In genomic region chr21:46139686-46140085, GRCh38 we compare ENCODE assay signal across 32 cellular contexts. TPM values are rescaled to one million over a fixed set of nuclear protein-coding genes. Genes with fewer than 3 reads are reported as not detected.
"Had no signal": no experiment of that assay in that cellular context is flagged by ENCODE, and none has a peak within 500 bp of the region (broad histone marks: within the 10 kb centered on the region; RNA-seq: fewer than 3 reads in every experiment).

No MANE protein-coding gene starts in this region.

- H3K27ac ChIP-seq: brain microvascular endothelial cell, epithelial cell of prostate, esophagus squamous epithelium, WERI-Rb-1 had no signal

- DNase-seq: activated B cell treated with CpG ODN at 0.5 μM for 24 hours; activated CD4-positive, alpha-beta T cell treated with anti-CD3 and anti-CD28 coated beads for 48 hours; activated CD4-positive, alpha-beta T cell treated with anti-CD3 and anti-CD28 coated beads, Interleukin-2, amount 50 U/mL, for 1 hour; activated CD4-positive, alpha-beta T cell treated with anti-CD3 and anti-CD28 coated beads, Interleukin-2, amount 50 U/mL, for 48 hours; activated CD8-positive, alpha-beta memory T cell treated with anti-CD3 and anti-CD28 coated beads for 24 hours; activated CD8-positive, alpha-beta T cell treated with anti-CD3 and anti-CD28 coated beads for 36 hours; activated effector memory CD4-positive, alpha-beta T cell treated with Interleukin-2 at 50 U/mL for 16 hours; activated gamma-delta T cell treated with Interleukin-2 at 50 U/mL for 16 hours; activated naive CD4-positive, alpha-beta T cell treated with anti-CD3 and anti-CD28 coated beads, Interleukin-2, amount 50 U/mL, for 16 hours; activated naive CD4-positive, alpha-beta T cell treated with Interleukin-2 at 50 U/mL for 16 hours; activated T-cell treated with anti-CD3 and anti-CD28 coated beads, Interleukin-2, amount 50 U/mL, for 4 hours; amniotic stem cell; anterior cingulate cortex; brain microvascular endothelial cell; caudate nucleus; cortex of kidney; dermis blood vessel endothelial cell; effector CD4-positive, alpha-beta T cell; effector memory CD8-positive, alpha-beta T cell; esophagus squamous epithelium; foreskin melanocyte; T-helper 1 cell; T-helper 17 cell; T1000; WERI-Rb-1 had no signal

- H3K9me3 Mint-ChIP-seq: activated B cell treated with CpG ODN at 0.5 μM for 24 hours; activated CD8-positive, alpha-beta T cell treated with anti-CD3 and anti-CD28 coated beads for 36 hours; activated T-cell treated with anti-CD3 and anti-CD28 coated beads, Interleukin-2, amount 50 U/mL, for 4 hours; activated T-helper 17 cell treated with anti-CD3 and anti-CD28 coated beads, Interleukin-2, amount 50 U/mL, for 72 hours; effector memory CD8-positive, alpha-beta T cell; T-helper 2 cell treated with Interferon-gamma antibody and Interleukin-4, amounts not matched to agents 5 μg/mL and 100 μg/mL, for 36 hours had no signal

- H3K27ac Mint-ChIP-seq: activated B cell treated with CpG ODN at 0.5 μM for 24 hours; activated CD8-positive, alpha-beta T cell treated with anti-CD3 and anti-CD28 coated beads for 36 hours; activated naive CD8-positive, alpha-beta T cell; activated T-helper 17 cell treated with anti-CD3 and anti-CD28 coated beads, Interleukin-2, amount 50 U/mL, for 72 hours; T-helper 17 cell; T-helper 2 cell treated with Interferon-gamma antibody and Interleukin-4, amounts not matched to agents 5 μg/mL and 100 μg/mL, for 36 hours had no signal

- H3K4me1 Mint-ChIP-seq: activated T-helper 17 cell treated with anti-CD3 and anti-CD28 coated beads, Interleukin-2, amount 50 U/mL, for 72 hours had no signal

- H3K36me3 Mint-ChIP-seq: activated naive CD8-positive, alpha-beta T cell had no signal

- H3K4me3 Mint-ChIP-seq: activated B cell treated with CpG ODN at 0.5 μM for 24 hours; activated CD8-positive, alpha-beta T cell treated with anti-CD3 and anti-CD28 coated beads for 36 hours; activated naive CD8-positive, alpha-beta T cell; activated T-cell treated with anti-CD3 and anti-CD28 coated beads, Interleukin-2, amount 50 U/mL, for 4 hours; activated T-helper 17 cell treated with anti-CD3 and anti-CD28 coated beads, Interleukin-2, amount 50 U/mL, for 72 hours; effector memory CD8-positive, alpha-beta T cell; T-helper 17 cell; T-helper 2 cell treated with Interferon-gamma antibody and Interleukin-4, amounts not matched to agents 5 μg/mL and 100 μg/mL, for 36 hours had no signal

- H3K27me3 Mint-ChIP-seq: activated CD8-positive, alpha-beta T cell treated with anti-CD3 and anti-CD28 coated beads for 36 hours had no signal

- H3K27me3 ChIP-seq: brain microvascular endothelial cell had no signal

- H3K4me3 ChIP-seq: esophagus squamous epithelium, gastroesophageal sphincter had no signal

- H3K36me3 ChIP-seq: brain microvascular endothelial cell, esophagus squamous epithelium, gastroesophageal sphincter, WERI-Rb-1 had no signal

- ATAC-seq: activated CD4-positive, CD25-positive, alpha-beta regulatory T cell treated with anti-CD3 and anti-CD28 coated beads, Interleukin-2, amount 50 U/mL, for 24 hours; activated CD8-positive, alpha-beta T cell treated with anti-CD3 and anti-CD28 coated beads for 36 hours; activated T-cell treated with anti-CD3 and anti-CD28 coated beads, Interleukin-2, amount 50 U/mL, for 4 hours; activated T-helper 17 cell treated with anti-CD3 and anti-CD28 coated beads, Interleukin-2, amount 50 U/mL, for 72 hours; effector memory CD8-positive, alpha-beta T cell; gastroesophageal sphincter; T-helper 17 cell had no signal

- H3K9me3 ChIP-seq: esophagus squamous epithelium, gastroesophageal sphincter had no signal

RNA-seq across cellular contexts. Expression of gene FTCD, which starts 15.7 kb away (rescaled TPM):
- total RNA-seq: bronchial epithelial cell, esophagus squamous epithelium had no signal
